In genomic region chr3:148750296-148750695, GRCh38 we compare ENCODE assay signal across 27 cellular contexts. TPM values are rescaled to one million over a fixed set of nuclear protein-coding genes. Genes with fewer than 3 reads are reported as not detected.
"Had no signal": no experiment of that assay in that cellular context is flagged by ENCODE, and none has a peak within 500 bp of the region (broad histone marks: within the 10 kb centered on the region; RNA-seq: fewer than 3 reads in every experiment).

No MANE protein-coding gene starts in this region.

- H3K9me3 ChIP-seq: lower lobe of right lung, pancreas, prostate gland, spleen, suprapubic skin, thoracic aorta, tibial artery, upper lobe of right lung had no signal

- H3K4me3 ChIP-seq: lower lobe of right lung, pancreas, prostate gland, skin epidermis, spleen, suprapubic skin, thoracic aorta, tibial artery, upper lobe of right lung had no signal

- DNase-seq: hypothalamus; immature natural killer cell; kidney; left ventricle myocardium superior; lower lobe of right lung; mammary epithelial cell; mesenchymal stem cell; naive thymus-derived CD8-positive, alpha-beta T cell; nucleus accumbens; pancreas; posterior cingulate gyrus; retina; right cardiac atrium; spleen; stimulated activated CD4-positive, alpha-beta T cell treated with anti-CD3 and anti-CD28 coated beads, Interleukin-4, amount 100 ng/mL, for 24 hours; stimulated activated naive CD4-positive, alpha-beta T cell; tibial artery; trophoblast cell; upper lobe of right lung had no signal

- H3K27me3 ChIP-seq: pancreas, spleen, suprapubic skin, tibial artery, upper lobe of right lung had no signal

- H3K27ac ChIP-seq: lower lobe of right lung, pancreas, prostate gland, skin epidermis, spleen, suprapubic skin, thoracic aorta, tibial artery, upper lobe of right lung had no signal

- FAIRE-seq: islet of Langerhans, kidney, pancreas, urothelium cell line had no signal

- H3K36me3 ChIP-seq: lower lobe of right lung, pancreas, prostate gland, spleen, suprapubic skin, thoracic aorta, tibial artery, upper lobe of right lung had no signal

- ATAC-seq: left ventricle myocardium superior; lower lobe of right lung; naive thymus-derived CD8-positive, alpha-beta T cell; pancreas; right cardiac atrium; sciatic nerve; stimulated activated effector memory CD8-positive, alpha-beta T cell treated with anti-CD3 and anti-CD28 coated beads, Interleukin-12 subunit alpha, Interleukin-12 subunit beta, amount 100 ng/mL, for 72 hours; upper lobe of right lung had no signal

- H3K4me1 ChIP-seq: lower lobe of right lung, pancreas, prostate gland, spleen, suprapubic skin, tibial artery, upper lobe of right lung had no signal

RNA-seq across cellular contexts. Expression of gene AGTR1, which starts 52.6 kb away (rescaled TPM):
- total RNA-seq: naive thymus-derived CD8-positive, alpha-beta T cell had no signal
- polyA plus RNA-seq: immature natural killer cell; mammary epithelial cell; naive thymus-derived CD8-positive, alpha-beta T cell had no signal
